ENCODE assay signal across 30 cellular contexts in the genomic region with DNA sequence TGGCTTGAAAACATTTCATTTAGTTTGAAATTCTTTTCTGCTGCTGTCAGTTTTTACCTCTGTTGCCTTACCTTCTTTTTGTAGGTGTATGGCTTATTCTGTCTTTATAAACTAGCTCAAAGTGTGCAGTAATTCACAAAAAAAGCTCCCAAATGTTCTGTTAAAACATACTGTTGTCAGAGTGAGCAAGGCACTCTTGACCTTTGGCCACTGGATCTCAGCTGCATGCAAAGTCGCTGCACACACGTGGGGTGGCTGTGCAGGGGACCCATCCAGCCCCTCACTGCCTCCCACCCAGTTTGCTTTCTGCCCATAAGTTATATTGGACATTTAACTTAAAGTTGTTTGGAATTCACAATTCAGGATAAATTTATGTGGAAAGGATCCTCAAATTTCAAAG.
"Had no signal": no experiment of that assay in that cellular context is flagged by ENCODE, and none has a peak within 500 bp of the region (broad histone marks: within the 10 kb centered on the region; RNA-seq: fewer than 3 reads in every experiment).

No MANE protein-coding gene starts in this region.

- H3K9me3 Mint-ChIP-seq: natural killer cell; nephron; neural progenitor cell; stimulated activated effector memory CD8-positive, alpha-beta T cell treated with anti-CD3 and anti-CD28 coated beads, Interleukin-12 subunit alpha, Interleukin-12 subunit beta, amount 100 ng/mL, for 72 hours; stimulated activated naive B cell treated with anti-CD40 and anti-IgM and Interleukin-4, amounts not matched to agents 10 μg/mL and 1 μg/mL and 100 μg/mL, for 72 hours; stimulated activated naive CD8-positive, alpha-beta T cell treated with anti-CD3 and anti-CD28 coated beads, Interleukin-15, Interleukin-2, amounts not matched to agents 100 ng/mL and 50 ng/mL, for 24 hours had no signal

- H3K27ac ChIP-seq: neural progenitor cell, ovary, parathyroid adenoma, skin epidermis, spleen, stomach, thoracic aorta, thyroid gland, tibial nerve, upper lobe of left lung, vagina had no signal

- FAIRE-seq: urothelium cell line had no signal

- H3K9ac ChIP-seq: neural progenitor cell, parathyroid adenoma had no signal

- H3K4me1 Mint-ChIP-seq: natural killer cell; stimulated activated effector memory CD8-positive, alpha-beta T cell treated with anti-CD3 and anti-CD28 coated beads, Interleukin-12 subunit alpha, Interleukin-12 subunit beta, amount 100 ng/mL, for 72 hours had no signal

- H3K4me3 ChIP-seq: neural progenitor cell, ovary, psoas muscle, skin epidermis, smooth muscle cell, spleen, stomach, thoracic aorta, thyroid gland, tibial nerve, upper lobe of left lung, vagina had no signal

- H3K4me2 ChIP-seq: neural progenitor cell, smooth muscle cell had no signal

- H3K27me3 ChIP-seq: neural progenitor cell, ovary, spleen, stomach, thyroid gland, tibial nerve, upper lobe of left lung, vagina had no signal

- H3K36me3 Mint-ChIP-seq: stimulated activated effector memory CD8-positive, alpha-beta T cell treated with anti-CD3 and anti-CD28 coated beads, Interleukin-12 subunit alpha, Interleukin-12 subunit beta, amount 100 ng/mL, for 72 hours had no signal

- DNase-seq: natural killer cell; occipital lobe; ovary; posterior cingulate gyrus; psoas muscle; right cardiac atrium; spleen; stimulated activated CD4-positive, alpha-beta T cell treated with anti-CD3 and anti-CD28 coated beads, Interleukin-12 subunit alpha, Interleukin-12 subunit beta, amount 100 ng/mL, for 4 hours; stimulated activated CD4-positive, alpha-beta T cell treated with anti-CD3 and anti-CD28 coated beads, Interleukin-1b, Interleukin-23, amount 100 ng/mL, for 48 hours; stimulated activated CD4-positive, alpha-beta T cell treated with anti-CD3 and anti-CD28 coated beads, Interleukin-2, amount 100 ng/mL, for 48 hours; stimulated activated CD4-positive, alpha-beta T cell treated with anti-CD3 and anti-CD28 coated beads, Interleukin-4, amount 100 ng/mL, for 24 hours; stimulated activated naive B cell treated with anti-CD40 and anti-IgM and Interleukin-4, amounts not matched to agents 10 μg/mL and 1 μg/mL and 100 μg/mL, for 72 hours; stimulated activated naive CD4-positive, alpha-beta T cell treated with Interleukin-2 at 50 U/mL for 16 hours; stomach; thyroid gland; trophoblast cell; upper lobe of left lung had no signal

- ATAC-seq: natural killer cell; psoas muscle; right cardiac atrium; sciatic nerve; stimulated activated effector memory CD8-positive, alpha-beta T cell treated with anti-CD3 and anti-CD28 coated beads, Interleukin-12 subunit alpha, Interleukin-12 subunit beta, amount 100 ng/mL, for 72 hours; stimulated activated naive B cell treated with anti-CD40 and anti-IgM and Interleukin-4, amounts not matched to agents 10 μg/mL and 1 μg/mL and 100 μg/mL, for 72 hours had no signal

- H3K4me1 ChIP-seq: parathyroid adenoma, spleen, stomach, vagina had no signal

- H3K9me3 ChIP-seq: ovary, psoas muscle, spleen, stomach, thoracic aorta, thyroid gland, tibial nerve, upper lobe of left lung, vagina had no signal

- H3K36me3 ChIP-seq: neural progenitor cell, ovary had no signal

- H3K4me3 Mint-ChIP-seq: natural killer cell; nephron; neural progenitor cell; stimulated activated effector memory CD8-positive, alpha-beta T cell treated with anti-CD3 and anti-CD28 coated beads, Interleukin-12 subunit alpha, Interleukin-12 subunit beta, amount 100 ng/mL, for 72 hours; stimulated activated naive B cell treated with anti-CD40 and anti-IgM and Interleukin-4, amounts not matched to agents 10 μg/mL and 1 μg/mL and 100 μg/mL, for 72 hours; stimulated activated naive CD8-positive, alpha-beta T cell treated with anti-CD3 and anti-CD28 coated beads, Interleukin-15, Interleukin-2, amounts not matched to agents 100 ng/mL and 50 ng/mL, for 24 hours had no signal

- H2AFZ ChIP-seq: neural progenitor cell, parathyroid adenoma had no signal

- H3K79me2 ChIP-seq: parathyroid adenoma had no signal

- H3K27me3 Mint-ChIP-seq: progenitor cell of endocrine pancreas; stimulated activated naive B cell treated with anti-CD40 and anti-IgM and Interleukin-4, amounts not matched to agents 10 μg/mL and 1 μg/mL and 100 μg/mL, for 72 hours; stimulated activated naive CD8-positive, alpha-beta T cell treated with anti-CD3 and anti-CD28 coated beads, Interleukin-15, Interleukin-2, amounts not matched to agents 100 ng/mL and 50 ng/mL, for 24 hours had no signal

- H3K27ac Mint-ChIP-seq: natural killer cell; nephron; neural progenitor cell; progenitor cell of endocrine pancreas; stimulated activated effector memory CD8-positive, alpha-beta T cell treated with anti-CD3 and anti-CD28 coated beads, Interleukin-12 subunit alpha, Interleukin-12 subunit beta, amount 100 ng/mL, for 72 hours; stimulated activated naive B cell treated with anti-CD40 and anti-IgM and Interleukin-4, amounts not matched to agents 10 μg/mL and 1 μg/mL and 100 μg/mL, for 72 hours; stimulated activated naive CD8-positive, alpha-beta T cell treated with anti-CD3 and anti-CD28 coated beads, Interleukin-15, Interleukin-2, amounts not matched to agents 100 ng/mL and 50 ng/mL, for 24 hours had no signal
